In the genomic region with DNA sequence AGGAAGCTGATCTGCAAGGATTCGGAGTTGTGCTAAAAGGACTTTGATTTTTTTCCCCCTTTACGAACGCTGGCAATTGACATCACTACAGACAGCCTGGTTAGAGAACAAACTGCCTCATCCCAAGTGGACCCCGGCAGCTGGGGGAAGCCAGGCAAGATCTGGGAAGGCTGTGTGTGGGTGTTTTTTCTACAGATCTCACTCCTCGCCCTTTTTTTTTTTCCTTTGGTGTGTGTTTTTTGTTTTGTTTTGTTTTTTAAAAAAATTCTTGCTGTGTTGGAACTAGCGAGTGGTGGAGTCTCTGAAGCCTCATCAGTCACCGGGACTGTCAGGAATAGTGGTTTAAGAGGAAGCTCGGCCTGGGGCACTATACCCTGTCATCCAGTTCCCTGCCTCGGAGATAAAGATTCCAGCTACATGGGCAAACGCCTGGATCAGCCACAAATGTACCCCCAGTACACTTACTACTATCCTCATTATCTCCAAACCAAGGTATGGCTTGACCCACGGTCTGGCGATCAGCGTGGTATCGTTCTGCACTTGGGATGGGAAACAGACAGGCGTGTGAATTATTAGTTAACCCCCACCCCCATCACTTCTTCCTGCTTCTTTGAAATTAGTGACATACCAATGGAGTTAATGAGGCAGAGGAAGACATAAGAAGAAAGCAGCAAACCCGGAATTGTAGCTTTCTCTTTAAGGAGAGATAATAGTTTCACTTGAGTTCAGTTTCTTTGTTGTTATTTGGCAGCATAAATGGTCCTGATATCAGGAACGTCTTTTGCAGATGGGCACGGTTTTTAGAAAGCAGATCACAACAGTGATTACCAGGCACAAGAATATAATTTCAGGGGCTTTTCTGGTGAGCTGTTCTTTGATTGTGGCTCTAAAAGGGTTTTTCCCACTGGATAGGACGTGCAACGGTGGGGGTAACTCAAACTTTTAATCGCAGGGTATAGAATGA, we compare ENCODE assay signal across 8 cellular contexts. TPM values are rescaled to one million over a fixed set of nuclear protein-coding genes. Genes with fewer than 3 reads are reported as not detected.
A peak's percentile ranks its signal among the peaks of the same experiment; 100 is the strongest.
DNase-seq lines count a peak whose midpoint lies in the region; ATAC-seq and TF ChIP-seq lines count a peak whose summit lies in the region.

No MANE protein-coding gene starts in this region.

- CTCF ChIA-PET in AG04450 (lab: Charles Lee) (interaction anchor here (0.6 to 2.0 kb wide), 21 partner anchors 127 to 818 kb away, joined by 3 to 6 read pairs (median 3); no protein-coding TSS in a partner anchor), activated B cell treated with CpG ODN at 0.5 μM for 24 hours (lab: Charles Lee) (no interaction called here)

- intact Hi-C loops in activated B cell treated with CpG ODN at 0.5 μM for 24 hours (cut with micrococcal nuclease) = no loop called here
- intact Hi-C loops in Right ventricle myocardium superior (cut with DNase I) = loop anchor here (5.0 to 10.0 kb wide), 4 partner anchors 143 to 481 kb away; no protein-coding TSS in a partner anchor

- peaks cover 20% of the 10 kb centered on the region for H3K4me1 Mint-ChIP-seq in activated B cell treated with CpG ODN at 0.5 μM for 24 hours

- H3K9me3 Mint-ChIP-seq in activated B cell treated with CpG ODN at 0.5 μM for 24 hours = no peaks in the 10 kb centered on the region

- no peak for TF ChIP-seq CTCF in AG04450 (IDR thresholded peaks at IDR 0.05; ENCODE audit: low read depth, low read length)
- TF ChIP-seq CTCF in activated B cell treated with CpG ODN at 0.5 μM for 24 hours (IDR thresholded peaks at IDR 0.05) = no peak

- no peaks in the 10 kb centered on the region for H3K9me3 ChIP-seq in AG04450 (ENCODE audit: control insufficient read depth, insufficient read depth, low read length)

- peak overlapping the region; percentile 81 for H3K4me3 ChIP-seq in AG04450 (ENCODE audit: low read depth, low read length)

- peaks cover 16% of the 10 kb centered on the region for H3K27me3 Mint-ChIP-seq in activated B cell treated with CpG ODN at 0.5 μM for 24 hours

- ATAC-seq in GM18867 (IDR thresholded peaks at IDR 0.05; ENCODE audit: unreplicated experiment) (peak; percentile 42), HG03135 (IDR thresholded peaks at IDR 0.05; ENCODE audit: unreplicated experiment) (peak; percentile 74), activated B cell treated with CpG ODN at 0.5 μM for 24 hours (ENCODE audit: low read depth) (peak; percentile 25), Right ventricle myocardium superior (ENCODE audit: poor library complexity) (peak; percentile 59)

- H3K27me3 ChIP-seq in AG04450 (ENCODE audit: control insufficient read depth, insufficient read depth, low read length) = no peaks in the 10 kb centered on the region

- H3K27ac Mint-ChIP-seq in activated B cell treated with CpG ODN at 0.5 μM for 24 hours = no peak overlapping the region

- POLR2A ChIA-PET in AG04450 (lab: Yijun Ruan, JAX) (interaction anchor here (0.6 to 1.8 kb wide), 11 partner anchors 7 to 483 kb away, joined by 3 to 7 read pairs (median 5); no protein-coding TSS in a partner anchor), activated B cell treated with CpG ODN at 0.5 μM for 24 hours (lab: Charles Lee) (no interaction called here)

- H3K27ac ChIP-seq in AG04450 (ENCODE audit: low read depth, low read length) = peak overlapping the region; percentile 93

- DNase-seq in AG04450 (ENCODE audit: low read depth, low spot score) (no peak), activated B cell treated with CpG ODN at 0.5 μM for 24 hours (no peak), Right ventricle myocardium superior (no peak), putamen (ENCODE audit: low spot score) (peak; percentile 19), NCI-H1930 (lab: John Stamatoyannopoulos, UW) (no peak), NCI-H2107 treated with DMSO at 0.1 percent for 48 hours (lab: John Stamatoyannopoulos, UW; ENCODE audit: unreplicated experiment) (no peak)

- no peaks in the 10 kb centered on the region for H3K36me3 Mint-ChIP-seq in activated B cell treated with CpG ODN at 0.5 μM for 24 hours (ENCODE audit: low read depth)

- peak overlapping the region; percentile 71 for H3K4me3 Mint-ChIP-seq in activated B cell treated with CpG ODN at 0.5 μM for 24 hours

RNA-seq across cellular contexts. Expression of a gene that starts 0.7 kb away (rescaled TPM):
- 32.0 and 33.4 TPM in 2 replicates for polyA plus RNA-seq in AG04450 (2011; rRNA removed)
- 267 and 274 TPM in 2 replicates for polyA minus RNA-seq in AG04450 (2011; rRNA and poly(A)+ RNA removed)
- total RNA-seq in activated B cell treated with CpG ODN at 0.5 μM for 24 hours (0.31 and 0.56 TPM in 2 replicates), Right ventricle myocardium superior (25.3 TPM)

Comparison
In these comparisons a context has a peak if more than half of its experiments do, and no peak if none do; other contexts are left out.
1. RNA of a gene that starts 0.7 kb away (total RNA-seq): 25.3 TPM in Right ventricle myocardium superior (single experiment); 0.31 to 0.56 TPM in activated B cell treated with CpG ODN at 0.5 μM for 24 hours; every median in the first group is over 10 times any median in the second.
2. Peak in every context shown above with its lines, with median percentiles within 50 percentile points of each other: ATAC-seq.